In genomic region chr6:35725721-35726438, GRCh38 we compare ENCODE assay signal across 8 cellular contexts. TPM values are rescaled to one million over a fixed set of nuclear protein-coding genes. Genes with fewer than 3 reads are reported as not detected.
DNase-seq lines count a peak whose midpoint lies in the region; ATAC-seq, FAIRE-seq and TF ChIP-seq lines count a peak whose summit lies in the region.

No MANE protein-coding gene starts in this region.

- CTCF ChIA-PET in OCI-LY7 (lab: Charles Lee; ENCODE audit: unreplicated experiment) (interaction anchor here (2.3 kb wide), 1 partner anchor 39 kb away, joined by 11 read pairs; no protein-coding TSS in a partner anchor), PC-9 (lab: Charles Lee) (interaction anchor here (0.6 kb wide), 1 partner anchor 1848 kb away, joined by 3 read pairs; no protein-coding TSS in a partner anchor)

- H2AFZ ChIP-seq in OCI-LY7 (ENCODE audit: low read length) (no peak overlapping the region), PC-9 (no peak overlapping the region)

- peak overlapping the region; percentile 96 for H3K27ac ChIP-seq in OCI-LY7 (ENCODE audit: low read depth, low read length, poor library complexity, severe bottlenecking)
- H3K27ac ChIP-seq in esophagus muscularis mucosa (replicated peaks in 1 of 4): peak overlapping the region; percentile 96 to 100 (median 98)
- no peak overlapping the region for H3K27ac ChIP-seq in PC-9

- WGBS in esophagus muscularis mucosa: 39% methylated on average over 10 of the region's 11 CpGs

- H3K27me3 ChIP-seq in esophagus muscularis mucosa (no peaks in the 10 kb centered on the region), PC-9 (ENCODE audit: insufficient read depth, low read depth) (no peaks in the 10 kb centered on the region)

- POLR2A ChIA-PET in OCI-LY7 (lab: Charles Lee): interaction anchor here (1.1 to 1.8 kb wide), 2 partner anchors 9 to 39 kb away, joined by 3 to 9 read pairs; no protein-coding TSS in a partner anchor
- POLR2A ChIA-PET in PC-9 (lab: Charles Lee; ENCODE audit: unreplicated experiment): interaction anchor here (0.7 kb wide), 1 partner anchor 957 kb away, joined by 3 read pairs; no protein-coding TSS in a partner anchor

- H3K27ac Mint-ChIP-seq in CD14-positive monocyte (peak overlapping the region; percentile 76 to 96 (median 92)), endothelial cell (ENCODE audit: unreplicated experiment) (no peak overlapping the region)

- H3K9me3 ChIP-seq in OCI-LY7 (ENCODE audit: low read length) (no peaks in the 10 kb centered on the region), esophagus muscularis mucosa (no peaks in the 10 kb centered on the region), PC-9 (ENCODE audit: insufficient read depth, low read depth) (no peaks in the 10 kb centered on the region)

- peaks cover 16% of the 10 kb centered on the region; the same call in 1 of the 2 replicates for H3F3A ChIP-seq in PC-9 (ENCODE audit: insufficient read depth, low read depth)

- H3K4me3 ChIP-seq in OCI-LY7 (ENCODE audit: low read depth, low read length, poor library complexity, severe bottlenecking): peak overlapping the region; percentile 75
- peak overlapping the region; percentile 38 to 67 (median 58) for H3K4me3 ChIP-seq in esophagus muscularis mucosa
- no peak overlapping the region for H3K4me3 ChIP-seq in PC-9

- peak overlapping the region; percentile 56 to 76 for H3K4me3 Mint-ChIP-seq in CD14-positive monocyte
- no peak overlapping the region for H3K4me3 Mint-ChIP-seq in endothelial cell (ENCODE audit: unreplicated experiment)

- H3K36me3 ChIP-seq in OCI-LY7 (ENCODE audit: insufficient read depth, low read length): no peaks in the 10 kb centered on the region
- no peaks in the 10 kb centered on the region for H3K36me3 ChIP-seq in esophagus muscularis mucosa
- H3K36me3 ChIP-seq in PC-9 (ENCODE audit: low read depth): no peaks in the 10 kb centered on the region

- peak; percentile 26 for TF ChIP-seq POLR2A in esophagus muscularis mucosa (IDR thresholded peaks at IDR 0.05; ENCODE audit: low read depth)
- TF ChIP-seq POLR2A in H54 (IDR thresholded peaks at IDR 0.05; ENCODE audit: low read depth, low read length): no peak

- H4K20me1 ChIP-seq in OCI-LY7 (ENCODE audit: insufficient read depth, low read length): no peaks in the 10 kb centered on the region
- no peaks in the 10 kb centered on the region for H4K20me1 ChIP-seq in PC-9 (ENCODE audit: insufficient read depth)

- H3K9me3 Mint-ChIP-seq in CD14-positive monocyte: no peaks in the 10 kb centered on the region
- no peaks in the 10 kb centered on the region for H3K9me3 Mint-ChIP-seq in endothelial cell (ENCODE audit: unreplicated experiment)

- H3K4me1 Mint-ChIP-seq in CD14-positive monocyte: peaks cover 91% of the 10 kb centered on the region
- H3K4me1 Mint-ChIP-seq in endothelial cell (ENCODE audit: unreplicated experiment): peaks cover 27% of the 10 kb centered on the region

- BruUV-seq in OCI-LY7 (replicated peaks; lab: Mats Ljungman, UMichigan) (no TSS peak), PC-9 (replicated peaks; lab: Mats Ljungman, UMichigan) (no TSS peak)

- H3K9me2 ChIP-seq in OCI-LY7 (ENCODE audit: insufficient read depth, low read length) (no peaks in the 10 kb centered on the region), PC-9 (ENCODE audit: insufficient read depth) (no peaks in the 10 kb centered on the region)

- peak; percentile 99 for TF ChIP-seq EP300 in esophagus muscularis mucosa (IDR thresholded peaks at IDR 0.05)

- TF ChIP-seq CTCF in CD14-positive monocyte (IDR thresholded peaks at IDR 0.05) (no peak), OCI-LY7 (conservative IDR thresholded peaks at IDR 0.05; ENCODE audit: low read length) (no peak), esophagus muscularis mucosa (IDR thresholded peaks at IDR 0.05) (no peak), PC-9 (conservative IDR thresholded peaks at IDR 0.05) (no peak), endothelial cell (IDR thresholded peaks at IDR 0.05; ENCODE audit: unreplicated experiment) (no peak)

- no peak for FAIRE-seq in H54 (lab: Jason Lieb, UNC)

- no peaks in the 10 kb centered on the region for H3K36me3 Mint-ChIP-seq in CD14-positive monocyte
- H3K36me3 Mint-ChIP-seq in endothelial cell (ENCODE audit: low read depth, unreplicated experiment): peaks cover 6% of the 10 kb centered on the region

- intact Hi-C loops in CD14-positive monocyte (cut with micrococcal nuclease): no loop called here
- intact Hi-C loops in OCI-LY7 (cut with micrococcal nuclease; ENCODE audit: unreplicated experiment): no loop called here
- intact Hi-C loops in esophagus muscularis mucosa (cut with DNase I): loop anchor here (5.0 kb wide), 1 partner anchor 124 kb away; no protein-coding TSS in a partner anchor
- intact Hi-C loops in PC-9 (cut with micrococcal nuclease; ENCODE audit: unreplicated experiment): no loop called here

- peaks cover 11% of the 10 kb centered on the region; the same call in 1 of the 2 replicates for H3K79me2 ChIP-seq in OCI-LY7 (ENCODE audit: insufficient read depth, low read depth, low read length)
- no peaks in the 10 kb centered on the region for H3K79me2 ChIP-seq in PC-9 (ENCODE audit: low read depth)

- H3K27me3 Mint-ChIP-seq in CD14-positive monocyte (ENCODE audit: low read depth in 3 of 3) (peaks cover 0 to 7% (median 2%) of the 10 kb centered on the region in 3 donors), endothelial cell (ENCODE audit: unreplicated experiment) (peaks cover 26% of the 10 kb centered on the region)

- DNase-seq in CD14-positive monocyte (ENCODE audit: low spot score) (no peak), OCI-LY7 (ENCODE audit: low spot score) (peak; percentile 34), esophagus muscularis mucosa (ENCODE audit: extremely low spot score) (peak; percentile 96), nucleus accumbens (lab: John Stamatoyannopoulos, UW) (peak in 38 of 56 donors; percentile 14 to 81 (median 56)), PC-9 (no peak), endothelial cell (ENCODE audit: low spot score) (no peak), H54 (ENCODE audit: insufficient read length, low spot score) (no peak)

- H3K4me1 ChIP-seq in OCI-LY7 (ENCODE audit: insufficient read depth, low read length, poor library complexity, severe bottlenecking): peaks cover 85% of the 10 kb centered on the region
- H3K4me1 ChIP-seq in esophagus muscularis mucosa: peaks cover 93 to 100% (median 98%) of the 10 kb centered on the region in 4 donors
- H3K4me1 ChIP-seq in PC-9 (replicated peaks; ENCODE audit: insufficient read depth): peaks cover 17% of the 10 kb centered on the region

- ATAC-seq in GM18868 (IDR thresholded peaks at IDR 0.05; ENCODE audit: unreplicated experiment): no peak

- H3K4me2 ChIP-seq in OCI-LY7 (ENCODE audit: low read length) (peak overlapping the region; percentile 96), PC-9 (no peak overlapping the region)

RNA-seq across cellular contexts. Expression of gene ARMC12, which starts 11.0 kb away (rescaled TPM):
- not detected for polyA plus RNA-seq in CD14-positive monocyte
- 3.4 and 3.7 TPM in 2 replicates for total RNA-seq in OCI-LY7 (2014; rRNA removed; shearing (Covaris generic))
- total RNA-seq in OCI-LY7 (2022): 4.4 and 4.9 TPM in 2 replicates
- 1 to 10 TPM in 1 of 4 donors, under 1 TPM in 2, not detected in 1; 0.50 to 1.0 (median 0.83) TPM for total RNA-seq in esophagus muscularis mucosa
- total RNA-seq in PC-9 (2021): 0.35 and 0.57 TPM in 2 replicates
- 0.69 TPM for total RNA-seq in endothelial cell (ENCODE audit: unreplicated experiment)

RNA-seq across cellular contexts. Expression of gene FKBP5, which starts 37.2 kb away (rescaled TPM):
- 10 to 100 TPM; 56.9 to 58.5 TPM for polyA plus RNA-seq in CD14-positive monocyte
- 42.5 and 43.2 TPM in 2 replicates for total RNA-seq in OCI-LY7 (2014; rRNA removed; shearing (Covaris generic))
- 79.1 and 81.4 TPM in 2 replicates for total RNA-seq in OCI-LY7 (2022)
- 100 to 1,000 TPM; 477 to 689 (median 593) TPM for total RNA-seq in esophagus muscularis mucosa
- 3.9 and 5.0 TPM in 2 replicates for total RNA-seq in PC-9 (2021)
- 7.2 TPM for total RNA-seq in endothelial cell (ENCODE audit: unreplicated experiment)

RNA-seq across cellular contexts. Expression of gene CLPSL2, which starts 50.5 kb away (rescaled TPM):
- not detected for polyA plus RNA-seq in CD14-positive monocyte
- not detected in 2 replicates for total RNA-seq in OCI-LY7 (2014; rRNA removed; shearing (Covaris generic))
- total RNA-seq in OCI-LY7 (2022) (not detected in 2 replicates), esophagus muscularis mucosa (not detected), PC-9 (2021) (0.76 TPM in 1 of 2 replicates, not detected in the other), endothelial cell (ENCODE audit: unreplicated experiment) (not detected)

RNA-seq across cellular contexts. Expression of gene CLPSL1, which starts 54.9 kb away (rescaled TPM):
- polyA plus RNA-seq in CD14-positive monocyte: not detected
- not detected in 2 replicates for total RNA-seq in OCI-LY7 (2014; rRNA removed; shearing (Covaris generic))
- total RNA-seq in OCI-LY7 (2022): not detected in 2 replicates
- not detected for total RNA-seq in esophagus muscularis mucosa
- not detected in 2 replicates for total RNA-seq in PC-9 (2021)
- not detected for total RNA-seq in endothelial cell (ENCODE audit: unreplicated experiment)

Comparison
In these comparisons a context has a peak if more than half of its experiments do, and no peak if none do; other contexts are left out.
1. DNase-seq: peak in OCI-LY7 (single experiment), esophagus muscularis mucosa (single experiment) and nucleus accumbens (38 of 56); none in CD14-positive monocyte (single experiment), PC-9 (0 of 2), endothelial cell (single experiment) and H54 (single experiment).
2. RNA of gene FKBP5, which starts 37.2 kb away (total RNA-seq): 477 to 689 TPM in esophagus muscularis mucosa; 42.5 to 81.4 TPM in OCI-LY7, 7.2 TPM in endothelial cell (single experiment) and 3.9 to 5.0 TPM in PC-9; every median in the first group is over 4 times any median in the second.